Comparison of ENCODE assay signal across 11 cellular contexts in genomic region chr16:53519417-53520091, GRCh38. TPM values are rescaled to one million over a fixed set of nuclear protein-coding genes. Genes with fewer than 3 reads are reported as not detected.
DNase-seq lines count a peak whose midpoint lies in the region; ATAC-seq and TF ChIP-seq lines count a peak whose summit lies in the region.
"Had no signal": no experiment of that assay in that cellular context is flagged by ENCODE, and none has a peak within 500 bp of the region (broad histone marks: within the 10 kb centered on the region; RNA-seq: fewer than 3 reads in every experiment).

No MANE protein-coding gene starts in this region.

- intact Hi-C loops in activated CD4-positive, alpha-beta T cell treated with anti-CD3 and anti-CD28 coated beads, Interleukin-2, amount 10 ng/mL, durations not matched to agents 24 days and 14 days (cut with micrococcal nuclease) = no loop called here

- H3K9me3 ChIP-seq in esophagus (ENCODE audit: control insufficient read depth in 2 of 2, insufficient read depth in 1 of 2, low read depth in 1 of 2, low read length in 1 of 2) (no peaks in the 10 kb centered on the region), smooth muscle cell (replicated peaks; ENCODE audit: low read depth) (no peaks in the 10 kb centered on the region)

- H3K4me2 ChIP-seq in smooth muscle cell = peak overlapping the region; percentile 24

- H3K9me3 Mint-ChIP-seq in activated CD4-positive, alpha-beta T cell treated with anti-CD3 and anti-CD28 coated beads, Interleukin-2, amount 10 ng/mL, durations not matched to agents 24 days and 14 days = no peaks in the 10 kb centered on the region
- H3K9me3 Mint-ChIP-seq in T-cell = no peaks in the 10 kb centered on the region

- H3K36me3 ChIP-seq in esophagus (ENCODE audit: control insufficient read depth in 2 of 2, insufficient read depth in 2 of 2, low read length in 1 of 2) (no peaks in the 10 kb centered on the region), smooth muscle cell (ENCODE audit: low read depth) (no peaks in the 10 kb centered on the region)

- peak overlapping the region; percentile 83 for H3K27ac Mint-ChIP-seq in activated CD4-positive, alpha-beta T cell treated with anti-CD3 and anti-CD28 coated beads, Interleukin-2, amount 10 ng/mL, durations not matched to agents 24 days and 14 days
- H3K27ac Mint-ChIP-seq in T-cell = peak overlapping the region in 1 of 2 donors; percentile 17

- no peaks in the 10 kb centered on the region for H3K79me2 ChIP-seq in smooth muscle cell (ENCODE audit: low read depth)

- CTCF ChIA-PET in T-cell (lab: Charles Lee) = interaction anchor here in 1 of 2 donors (0.8 to 2.1 kb wide), 5 partner anchors 10 to 62 kb away, joined by 3 to 8 read pairs (median 5); no protein-coding TSS in a partner anchor

- H2AFZ ChIP-seq in smooth muscle cell (ENCODE audit: low read depth) = no peak overlapping the region

- no peaks in the 10 kb centered on the region for H3F3A ChIP-seq in smooth muscle cell (ENCODE audit: low read depth)

- H3K27me3 ChIP-seq in esophagus (ENCODE audit: control insufficient read depth in 1 of 2, insufficient read depth in 2 of 2, low read length in 2 of 2) (no peaks in the 10 kb centered on the region), smooth muscle cell (ENCODE audit: low read depth) (peaks cover 6% of the 10 kb centered on the region)

- H3K4me1 ChIP-seq in esophagus (ENCODE audit: control insufficient read depth in 2 of 2, insufficient read depth in 2 of 2, low read length in 1 of 2) (peaks cover 0 to 3% of the 10 kb centered on the region in 2 donors), smooth muscle cell (ENCODE audit: low read depth) (no peaks in the 10 kb centered on the region)

- no peak for TF ChIP-seq CTCF in smooth muscle cell (IDR thresholded peaks at IDR 0.05; ENCODE audit: borderline replicate concordance, insufficient read depth, poor library complexity, severe bottlenecking)

- peaks cover 2% of the 10 kb centered on the region for H3K36me3 Mint-ChIP-seq in activated CD4-positive, alpha-beta T cell treated with anti-CD3 and anti-CD28 coated beads, Interleukin-2, amount 10 ng/mL, durations not matched to agents 24 days and 14 days (ENCODE audit: low read depth)
- no peaks in the 10 kb centered on the region for H3K36me3 Mint-ChIP-seq in T-cell

- H3K27ac ChIP-seq in esophagus (ENCODE audit: low read depth in 2 of 2, low read length in 1 of 2) (peak overlapping the region; percentile 52), smooth muscle cell (ENCODE audit: low read depth) (peak overlapping the region; percentile 35)

- peaks cover 52% of the 10 kb centered on the region for H3K4me1 Mint-ChIP-seq in activated CD4-positive, alpha-beta T cell treated with anti-CD3 and anti-CD28 coated beads, Interleukin-2, amount 10 ng/mL, durations not matched to agents 24 days and 14 days
- peaks cover 41 to 54% (median 52%) of the 10 kb centered on the region in 3 donors for H3K4me1 Mint-ChIP-seq in T-cell

- WGBS in esophagus, 2 donors = 88 to 89% methylated on average over 8 of the region's 8 CpGs
- 92% methylated on average over 8 of the region's 8 CpGs for WGBS in smooth muscle cell (ENCODE audit: low lambda C conversion rate)

- ATAC-seq in T-cell (replicated peaks in 1 of 4) = peak in 2 of 4 experiments; percentile 3 to 23
- ATAC-seq in GM21360 (IDR thresholded peaks at IDR 0.05; ENCODE audit: unreplicated experiment) = no peak
- ATAC-seq in GM19351 (IDR thresholded peaks at IDR 0.05; ENCODE audit: unreplicated experiment) = no peak
- ATAC-seq in HG03432 (IDR thresholded peaks at IDR 0.05; ENCODE audit: unreplicated experiment) = no peak

- no peak overlapping the region for H3K9ac ChIP-seq in smooth muscle cell (ENCODE audit: low read depth)

- no peaks in the 10 kb centered on the region for H4K20me1 ChIP-seq in smooth muscle cell (ENCODE audit: low read depth)

- peak overlapping the region; percentile 73 for H3K4me3 Mint-ChIP-seq in activated CD4-positive, alpha-beta T cell treated with anti-CD3 and anti-CD28 coated beads, Interleukin-2, amount 10 ng/mL, durations not matched to agents 24 days and 14 days
- peak overlapping the region; percentile 70 to 80 (median 73) for H3K4me3 Mint-ChIP-seq in T-cell

- POLR2A ChIA-PET in T-cell (lab: Charles Lee) = interaction anchor here (0.6 to 0.7 kb wide), 3 partner anchors 10 to 25 kb away, joined by 3 to 6 read pairs (median 4); no protein-coding TSS in a partner anchor

- no peak for DNase-seq in activated CD4-positive, alpha-beta T cell treated with anti-CD3 and anti-CD28 coated beads, Interleukin-2, amount 10 ng/mL, durations not matched to agents 24 days and 14 days
- DNase-seq in activated CD4-positive, alpha-beta T cell treated with anti-CD3 and anti-CD28 coated beads for 4 hours = no peak
- DNase-seq in T-cell (peak in 1 of 34 experiments; percentile 7), smooth muscle cell (lab: John Stamatoyannopoulos, UW; ENCODE audit: unreplicated experiment) (no peak)
- DNase-seq: 8988T, cortex of kidney, NCI-H1105 had no signal

- H3K4me3 ChIP-seq in esophagus (ENCODE audit: low read depth in 1 of 2, low read length in 2 of 2) (no peak overlapping the region), smooth muscle cell (no peak overlapping the region)

- no peaks in the 10 kb centered on the region for H3K27me3 Mint-ChIP-seq in activated CD4-positive, alpha-beta T cell treated with anti-CD3 and anti-CD28 coated beads, Interleukin-2, amount 10 ng/mL, durations not matched to agents 24 days and 14 days
- peaks cover 0 to 10% of the 10 kb centered on the region in 2 donors for H3K27me3 Mint-ChIP-seq in T-cell

RNA-seq across cellular contexts. Expression of gene AKTIP, which starts 16.5 kb away (rescaled TPM):
- 18.0 and 18.7 TPM in 2 replicates for total RNA-seq in activated CD4-positive, alpha-beta T cell treated with anti-CD3 and anti-CD28 coated beads, Interleukin-2, amount 10 ng/mL, durations not matched to agents 24 days and 14 days
- total RNA-seq in T-cell (10 to 100 TPM; 56.3 to 96.8 (median 70.6) TPM), smooth muscle cell (21.5 and 24.3 TPM in 2 replicates)
- polyA plus RNA-seq in esophagus (10 to 100 TPM; 22.5 to 27.2 TPM), smooth muscle cell (14.1 and 25.1 TPM in 2 replicates)
